ENCODE assay signal across 9 cellular contexts in genomic region chr17:48636177-48637018, GRCh38. TPM values are rescaled to one million over a fixed set of nuclear protein-coding genes. Genes with fewer than 3 reads are reported as not detected.
DNase-seq lines count a peak whose midpoint lies in the region; ATAC-seq and TF ChIP-seq lines count a peak whose summit lies in the region.
"Had no signal": no experiment of that assay in that cellular context is flagged by ENCODE, and none has a peak within 500 bp of the region (broad histone marks: within the 10 kb centered on the region; RNA-seq: fewer than 3 reads in every experiment).

No MANE protein-coding gene starts in this region.

- no peak overlapping the region for H2AFZ ChIP-seq in hepatocyte

- TF ChIP-seq CTCF in RWPE1 (conservative IDR thresholded peaks at IDR 0.05; ENCODE audit: low read depth) (peak; percentile 78), hepatocyte (IDR thresholded peaks at IDR 0.05; ENCODE audit: poor library complexity) (peak; percentile 55)

- no peaks in the 10 kb centered on the region for H3K9me3 Mint-ChIP-seq in activated naive CD4-positive, alpha-beta T cell treated with anti-CD3 and anti-CD28 coated beads, Interleukin-2, amount 50 U/mL, for 24 hours

- POLR2A ChIA-PET in RWPE1 (lab: Yijun Ruan, JAX; ENCODE audit: low non-redundant PET), result no interaction called here

- no peak overlapping the region for H3K27ac Mint-ChIP-seq in activated naive CD4-positive, alpha-beta T cell treated with anti-CD3 and anti-CD28 coated beads, Interleukin-2, amount 50 U/mL, for 24 hours

- no peak for ATAC-seq in HG02610 (IDR thresholded peaks at IDR 0.05; ENCODE audit: unreplicated experiment)

- DNase-seq in Daoy (ENCODE audit: low read depth) (peak; percentile 89), HUDEP-2 (lab: John Stamatoyannopoulos, UW; ENCODE audit: unreplicated experiment in 76 of 76) (peak in 61 of 76 experiments; percentile 8 to 84 (median 44)), RWPE1 (ENCODE audit: low spot score) (no peak), hepatocyte (ENCODE audit: low spot score) (peak; percentile 90), DMS153 treated with DMSO at 0.1 percent for 48 hours (lab: John Stamatoyannopoulos, UW; ENCODE audit: unreplicated experiment) (no peak)
- peak; percentile 78 to 89 for DNase-seq in stimulated activated CD4-positive, alpha-beta T cell treated with anti-CD3 and anti-CD28 coated beads, Interleukin-2, amount 100 ng/mL, for 24 hours

- 6% methylated on average over 37 of the region's 39 CpGs for WGBS in hepatocyte (ENCODE audit: low lambda C conversion rate, missing lambda C conversion rate)

- H3K79me2 ChIP-seq in hepatocyte, result no peaks in the 10 kb centered on the region

- CTCF ChIA-PET in RWPE1 (lab: Yijun Ruan, JAX), result interaction anchor here (0.6 to 1.6 kb wide), 13 partner anchors 11 to 503 kb away, joined by 3 to 9 read pairs (median 4); partner anchors contain the start of gene HOXB9

- no peak overlapping the region for H3K4me3 ChIP-seq in hepatocyte

- H3K36me3 Mint-ChIP-seq in activated naive CD4-positive, alpha-beta T cell treated with anti-CD3 and anti-CD28 coated beads, Interleukin-2, amount 50 U/mL, for 24 hours, result peaks cover 7% of the 10 kb centered on the region

- no peaks in the 10 kb centered on the region for H4K20me1 ChIP-seq in hepatocyte (ENCODE audit: insufficient read depth, poor library complexity, severe bottlenecking)

- peaks cover 65% of the 10 kb centered on the region for H3K27me3 Mint-ChIP-seq in activated naive CD4-positive, alpha-beta T cell treated with anti-CD3 and anti-CD28 coated beads, Interleukin-2, amount 50 U/mL, for 24 hours

- no peaks in the 10 kb centered on the region for H3K4me1 ChIP-seq in hepatocyte (ENCODE audit: insufficient read depth)

- H3K4me2 ChIP-seq in hepatocyte, result peak overlapping the region; percentile 53

- H3K9me2 ChIP-seq in hepatocyte (replicated peaks; ENCODE audit: insufficient read depth), result no peaks in the 10 kb centered on the region

- H3K27ac ChIP-seq in RWPE1 (no peak overlapping the region), hepatocyte (no peak overlapping the region)

- H3K4me1 Mint-ChIP-seq in activated naive CD4-positive, alpha-beta T cell treated with anti-CD3 and anti-CD28 coated beads, Interleukin-2, amount 50 U/mL, for 24 hours, result peaks cover 13% of the 10 kb centered on the region

- no peaks in the 10 kb centered on the region for H3K9me3 ChIP-seq in hepatocyte (ENCODE audit: low read depth)

- H3K4me3 Mint-ChIP-seq in activated naive CD4-positive, alpha-beta T cell treated with anti-CD3 and anti-CD28 coated beads, Interleukin-2, amount 50 U/mL, for 24 hours, result peak overlapping the region; percentile 26

- H3K36me3 ChIP-seq in hepatocyte (replicated peaks; ENCODE audit: insufficient read depth, low read depth), result no peaks in the 10 kb centered on the region

- H3K27me3 ChIP-seq in hepatocyte, result peaks cover 98% of the 10 kb centered on the region

RNA-seq across cellular contexts. Expression of gene HOXB9, which starts 10.2 kb away (rescaled TPM):
- 4.7 and 10.6 TPM in 2 replicates for total RNA-seq in Daoy (2014; rRNA removed; shearing (Covaris generic))
- total RNA-seq in hepatocyte, result 1.5 and 2.1 TPM in 2 replicates
- polyA plus RNA-seq in hepatocyte, result 0.73 and 2.5 TPM in 2 replicates

RNA-seq across cellular contexts. Expression of gene HOXB8, which starts 21.3 kb away (rescaled TPM):
- 6.9 and 12.4 TPM in 2 replicates for total RNA-seq in Daoy (2014; rRNA removed; shearing (Covaris generic))
- 0.57 and 1.6 TPM in 2 replicates for total RNA-seq in hepatocyte
- 0.31 and 1.3 TPM in 2 replicates for polyA plus RNA-seq in hepatocyte
- total RNA-seq: T-helper 1 cell treated with Interleukin-12 subunit alpha and Interleukin-12 subunit beta and Interleukin-4 antibody, amounts not matched to agents 30 ng/mL and 1 ng/mL, for 36 hours had no signal

RNA-seq across cellular contexts. Expression of gene HOXB7, which starts 25.6 kb away (rescaled TPM):
- 10.6 and 13.2 TPM in 2 replicates for total RNA-seq in Daoy (2014; rRNA removed; shearing (Covaris generic))
- 4.1 and 6.7 TPM in 2 replicates for total RNA-seq in hepatocyte
- polyA plus RNA-seq in hepatocyte, result 13.7 and 15.9 TPM in 2 replicates

RNA-seq across cellular contexts. Expression of gene HOXB6, which starts 31.6 kb away (rescaled TPM):
- total RNA-seq in Daoy (2014; rRNA removed; shearing (Covaris generic)), result 2.4 and 6.7 TPM in 2 replicates
- 4.1 and 4.8 TPM in 2 replicates for total RNA-seq in hepatocyte
- polyA plus RNA-seq in hepatocyte, result 7.7 and 12.9 TPM in 2 replicates

RNA-seq across cellular contexts. Expression of gene HOXB5, which starts 42.8 kb away (rescaled TPM):
- 0.06 TPM in 1 of 2 replicates, not detected in the other for total RNA-seq in Daoy (2014; rRNA removed; shearing (Covaris generic))
- 0.27 and 0.36 TPM in 2 replicates for total RNA-seq in hepatocyte
- 3.3 and 4.4 TPM in 2 replicates for polyA plus RNA-seq in hepatocyte

Comparison
In these comparisons a context has a peak if more than half of its experiments do, and no peak if none do; other contexts are left out.
1. DNase-seq: peak in Daoy (single experiment), HUDEP-2 (61 of 76), hepatocyte (single experiment) and stimulated activated CD4-positive, alpha-beta T cell treated with anti-CD3 and anti-CD28 coated beads, Interleukin-2, amount 100 ng/mL, for 24 hours (2 of 2); none in RWPE1 (single experiment) and DMS153 treated with DMSO at 0.1 percent for 48 hours (single experiment).